ENCODE assay signal across 9 cellular contexts in the genomic region with DNA sequence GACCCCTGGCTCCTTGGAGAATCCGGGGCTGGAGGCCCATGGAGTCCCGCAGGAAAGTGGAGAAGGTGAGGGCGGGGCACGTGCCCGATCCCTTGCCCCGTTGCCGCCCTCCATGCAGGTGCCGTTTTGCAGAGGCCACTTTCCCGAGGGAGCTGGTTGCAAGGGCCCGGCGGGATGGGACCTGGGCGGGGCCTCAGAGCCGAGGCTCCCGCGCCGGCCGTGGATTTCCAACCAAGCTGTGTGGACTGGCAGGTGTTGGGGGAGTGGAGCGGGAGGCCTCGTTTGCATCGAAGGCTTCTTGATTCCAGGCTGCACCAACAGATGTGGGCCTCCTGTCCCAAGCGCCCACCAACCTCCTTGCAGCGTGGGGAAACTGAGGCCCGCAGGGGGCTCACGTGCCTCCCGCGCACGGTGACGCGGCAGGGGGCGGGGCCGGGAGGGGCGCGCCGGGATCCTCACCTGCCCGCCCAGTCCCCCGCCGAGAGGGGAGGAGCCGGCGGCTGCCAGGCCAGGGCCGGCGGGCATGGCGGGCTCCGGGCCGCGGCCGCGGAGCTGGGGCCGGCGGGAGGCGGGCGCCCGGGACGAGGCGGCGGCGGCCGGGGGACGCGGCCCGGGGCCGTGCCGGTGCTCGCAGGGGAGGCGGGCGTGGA. TPM values are rescaled to one million over a fixed set of nuclear protein-coding genes. Genes with fewer than 3 reads are reported as not detected.
DNase-seq lines count a peak whose midpoint lies in the region; ATAC-seq and TF ChIP-seq lines count a peak whose summit lies in the region.
"Had no signal": no experiment of that assay in that cellular context is flagged by ENCODE, and none has a peak within 500 bp of the region (broad histone marks: within the 10 kb centered on the region; RNA-seq: fewer than 3 reads in every experiment).

No MANE protein-coding gene starts in this region.

- peaks cover 70% of the 10 kb centered on the region for H3K79me2 ChIP-seq in GM23248 (ENCODE audit: insufficient read depth)

- no peak for TF ChIP-seq CTCF in glutamatergic neuron (IDR thresholded peaks at IDR 0.05; ENCODE audit: partially characterized antibody, unreplicated experiment)

- H3K4me1 Mint-ChIP-seq in activated CD8-positive, alpha-beta T cell treated with anti-CD3 and anti-CD28 coated beads, Interleukin-2, amount 10 ng/mL, durations not matched to agents 7 days and 5 days (ENCODE audit: low read depth) = peaks cover 63% of the 10 kb centered on the region
- H3K4me1 Mint-ChIP-seq in glutamatergic neuron (ENCODE audit: low read depth, unreplicated experiment) = no peaks in the 10 kb centered on the region

- H3K4me3 Mint-ChIP-seq in activated CD8-positive, alpha-beta T cell treated with anti-CD3 and anti-CD28 coated beads, Interleukin-2, amount 10 ng/mL, durations not matched to agents 7 days and 5 days = peak overlapping the region; percentile 73
- H3K4me3 Mint-ChIP-seq in glutamatergic neuron (ENCODE audit: unreplicated experiment) = peak overlapping the region; percentile 72

- DNase-seq in GM23248 = peak; percentile 53
- no peak for DNase-seq in activated CD8-positive, alpha-beta T cell treated with anti-CD3 and anti-CD28 coated beads, Interleukin-2, amount 10 ng/mL, durations not matched to agents 7 days and 5 days
- peak; percentile 56 for DNase-seq in glutamatergic neuron
- DNase-seq in retina = peak; percentile 78
- DNase-seq in C1 segment of cervical spinal cord (lab: John Stamatoyannopoulos, UW) = no peak

- H3K36me3 Mint-ChIP-seq in activated CD8-positive, alpha-beta T cell treated with anti-CD3 and anti-CD28 coated beads, Interleukin-2, amount 10 ng/mL, durations not matched to agents 7 days and 5 days (ENCODE audit: low read depth) = peaks cover 53% of the 10 kb centered on the region
- peaks cover 7% of the 10 kb centered on the region for H3K36me3 Mint-ChIP-seq in glutamatergic neuron (ENCODE audit: unreplicated experiment)

- H3K27ac ChIP-seq in BLaER1 treated with 17β-estradiol and CSF1 and Interleukin-3, amounts not matched to agents 10 nM and 100 nM = peak overlapping the region in 10 of 11 experiments; percentile 0 to 83 (median 62); a peak in 18 of 22 replicates
- H3K27ac ChIP-seq in GM23248 = no peak overlapping the region
- H3K27ac ChIP-seq: KMS-11 had no signal

- no peaks in the 10 kb centered on the region for H3K27me3 Mint-ChIP-seq in activated CD8-positive, alpha-beta T cell treated with anti-CD3 and anti-CD28 coated beads, Interleukin-2, amount 10 ng/mL, durations not matched to agents 7 days and 5 days (ENCODE audit: low read depth)
- H3K27me3 Mint-ChIP-seq in glutamatergic neuron (ENCODE audit: unreplicated experiment) = peaks cover 13% of the 10 kb centered on the region

- in situ Hi-C loops in GM23248 (cut with MboI) = no loop called here

- ATAC-seq in activated CD8-positive, alpha-beta T cell treated with anti-CD3 and anti-CD28 coated beads, Interleukin-2, amount 10 ng/mL, durations not matched to agents 7 days and 5 days = peak; percentile 40
- ATAC-seq in GM18498 (IDR thresholded peaks at IDR 0.05; ENCODE audit: unreplicated experiment) = no peak
- ATAC-seq in GM19035 (IDR thresholded peaks at IDR 0.05; ENCODE audit: unreplicated experiment) = no peak

- peaks cover 82 to 100% (median 100%) of the 10 kb centered on the region in 11 experiments for H4K20me1 ChIP-seq in BLaER1 treated with 17β-estradiol and CSF1 and Interleukin-3, amounts not matched to agents 10 nM and 100 nM
- H4K20me1 ChIP-seq in GM23248 (ENCODE audit: insufficient read depth) = no peaks in the 10 kb centered on the region

- peaks cover 9% of the 10 kb centered on the region; the same call in 1 of the 2 replicates for H3F3A ChIP-seq in GM23248 (ENCODE audit: insufficient read depth)

- H3K36me3 ChIP-seq in BLaER1 treated with 17β-estradiol and CSF1 and Interleukin-3, amounts not matched to agents 10 nM and 100 nM = peaks cover 22 to 89% (median 64%) of the 10 kb centered on the region in 11 experiments
- H3K36me3 ChIP-seq in GM23248 (ENCODE audit: low read depth) = no peaks in the 10 kb centered on the region

- peak overlapping the region; percentile 48 to 89 (median 74) for H3K9ac ChIP-seq in BLaER1 treated with 17β-estradiol and CSF1 and Interleukin-3, amounts not matched to agents 10 nM and 100 nM
- peak overlapping the region; percentile 76 for H3K9ac ChIP-seq in GM23248
- H3K9ac ChIP-seq: KMS-11 had no signal

- peak overlapping the region; percentile 89 to 100 (median 96) for H3K4me2 ChIP-seq in BLaER1 treated with 17β-estradiol and CSF1 and Interleukin-3, amounts not matched to agents 10 nM and 100 nM
- peak overlapping the region; percentile 50 for H3K4me2 ChIP-seq in GM23248 (ENCODE audit: unreplicated experiment)
- H3K4me2 ChIP-seq: KMS-11 had no signal

- no peak overlapping the region for H2AFZ ChIP-seq in GM23248

- H3K27ac Mint-ChIP-seq in activated CD8-positive, alpha-beta T cell treated with anti-CD3 and anti-CD28 coated beads, Interleukin-2, amount 10 ng/mL, durations not matched to agents 7 days and 5 days = peak overlapping the region; percentile 62
- H3K27ac Mint-ChIP-seq in glutamatergic neuron (ENCODE audit: unreplicated experiment) = no peak overlapping the region

- H3K27me3 ChIP-seq in BLaER1 treated with 17β-estradiol and CSF1 and Interleukin-3, amounts not matched to agents 10 nM and 100 nM = peaks cover 0 to 27% (median 20%) of the 10 kb centered on the region in 11 experiments; a peak in 14 of 22 replicates
- H3K27me3 ChIP-seq in GM23248 (replicated peaks; ENCODE audit: insufficient read depth) = no peaks in the 10 kb centered on the region

- H3K4me1 ChIP-seq in BLaER1 treated with 17β-estradiol and CSF1 and Interleukin-3, amounts not matched to agents 10 nM and 100 nM = peaks cover 65 to 81% (median 76%) of the 10 kb centered on the region in 10 experiments
- 0 out of 2 replicates have a peak, but pooled peaks cover 3% of the 10 kb centered on the region for H3K4me1 ChIP-seq in GM23248 (ENCODE audit: insufficient read depth)

- CTCF ChIA-PET in activated CD8-positive, alpha-beta T cell treated with anti-CD3 and anti-CD28 coated beads, Interleukin-2, amount 10 ng/mL, durations not matched to agents 7 days and 5 days (lab: Charles Lee) = interaction anchor here (1.1 to 1.6 kb wide), 2 partner anchors 8 to 54 kb away, joined by 3 to 4 read pairs; no protein-coding TSS in a partner anchor

- H3K4me3 ChIP-seq in BLaER1 treated with 17β-estradiol and CSF1 and Interleukin-3, amounts not matched to agents 10 nM and 100 nM = peak overlapping the region; percentile 28 to 76 (median 60)
- H3K4me3 ChIP-seq in GM23248 = peak overlapping the region; percentile 72

- H3K9me3 Mint-ChIP-seq in activated CD8-positive, alpha-beta T cell treated with anti-CD3 and anti-CD28 coated beads, Interleukin-2, amount 10 ng/mL, durations not matched to agents 7 days and 5 days (ENCODE audit: insufficient read depth) = no peaks in the 10 kb centered on the region
- peaks cover 12% of the 10 kb centered on the region for H3K9me3 Mint-ChIP-seq in glutamatergic neuron (ENCODE audit: unreplicated experiment)

- POLR2A ChIA-PET in activated CD8-positive, alpha-beta T cell treated with anti-CD3 and anti-CD28 coated beads, Interleukin-2, amount 10 ng/mL, durations not matched to agents 7 days and 5 days (lab: Charles Lee) = no interaction called here

- 10 to 24% methylated on average over 22 to 61 of the region's 65 CpGs for WGBS in GM23248 (ENCODE audit: low coverage in 1 of 2, low lambda C conversion rate in 2 of 2, missing lambda C conversion rate in 2 of 2), 2 experiments

- H3K9me2 ChIP-seq in GM23248 (ENCODE audit: insufficient read depth) = no peaks in the 10 kb centered on the region

- H3K9me3 ChIP-seq in BLaER1 treated with 17β-estradiol and CSF1 and Interleukin-3, amounts not matched to agents 10 nM and 100 nM (replicated peaks in 1 of 11) = peaks cover 0 to 18% (median 7%) of the 10 kb centered on the region in 11 experiments; a peak in 7 of 22 replicates
- no peaks in the 10 kb centered on the region for H3K9me3 ChIP-seq in GM23248 (ENCODE audit: low read depth)

RNA-seq across cellular contexts. Expression of a gene that starts 24.9 kb away (rescaled TPM):
- total RNA-seq in GM23248 (2014; rRNA removed; shearing (Covaris generic)) = 31.2 and 46.3 TPM in 2 replicates
- 19.1 and 20.9 TPM in 2 replicates for polyA plus RNA-seq in GM23248 (2016; fragmentation: Nextera tagmentation; extraction: Ambion mirVana)
- total RNA-seq in activated CD8-positive, alpha-beta T cell treated with anti-CD3 and anti-CD28 coated beads, Interleukin-2, amount 10 ng/mL, durations not matched to agents 7 days and 5 days = 10 to 100 TPM; 88.2 to 93.0 TPM
- total RNA-seq in glutamatergic neuron (ENCODE audit: unreplicated experiment) = 85.3 TPM

RNA-seq across cellular contexts. Expression of a gene that starts 25.8 kb away (rescaled TPM):
- total RNA-seq in GM23248 (2014; rRNA removed; shearing (Covaris generic)) = 188 and 219 TPM in 2 replicates
- polyA plus RNA-seq in GM23248 (2016; fragmentation: Nextera tagmentation; extraction: Ambion mirVana) = 175 and 181 TPM in 2 replicates
- 100 to 1,000 TPM; 252 to 255 TPM for total RNA-seq in activated CD8-positive, alpha-beta T cell treated with anti-CD3 and anti-CD28 coated beads, Interleukin-2, amount 10 ng/mL, durations not matched to agents 7 days and 5 days
- 276 TPM for total RNA-seq in glutamatergic neuron (ENCODE audit: unreplicated experiment)

Comparison
In these comparisons a context has a peak if more than half of its experiments do, and no peak if none do; other contexts are left out.
1. DNase-seq: peak in GM23248 (single experiment), glutamatergic neuron (single experiment) and retina (single experiment); none in activated CD8-positive, alpha-beta T cell treated with anti-CD3 and anti-CD28 coated beads, Interleukin-2, amount 10 ng/mL, durations not matched to agents 7 days and 5 days (single experiment) and C1 segment of cervical spinal cord (0 of 14).